In genomic region chr7:44307301-44307900, GRCh38 we compare ENCODE assay signal across 8 cellular contexts. TPM values are rescaled to one million over a fixed set of nuclear protein-coding genes. Genes with fewer than 3 reads are reported as not detected.
DNase-seq lines count a peak whose midpoint lies in the region; ATAC-seq lines count a peak whose summit lies in the region.

No MANE protein-coding gene starts in this region.

- no peaks in the 10 kb centered on the region for H3K9me3 Mint-ChIP-seq in activated naive CD4-positive, alpha-beta T cell treated with anti-CD3 and anti-CD28 coated beads for 36 hours
- no peaks in the 10 kb centered on the region for H3K9me3 Mint-ChIP-seq in activated CD8-positive, alpha-beta memory T cell treated with anti-CD3 and anti-CD28 coated beads, Interleukin-2, amount 10 ng/mL, durations not matched to agents 7 days and 5 days (ENCODE audit: low read depth)

- peak; percentile 35 for ATAC-seq in activated CD8-positive, alpha-beta memory T cell treated with anti-CD3 and anti-CD28 coated beads, Interleukin-2, amount 10 ng/mL, durations not matched to agents 7 days and 5 days
- no peak for ATAC-seq in GM21825 (IDR thresholded peaks at IDR 0.05; ENCODE audit: unreplicated experiment)
- no peak for ATAC-seq in GM21529 (IDR thresholded peaks at IDR 0.05; ENCODE audit: unreplicated experiment)
- ATAC-seq in HG02884 (IDR thresholded peaks at IDR 0.05; ENCODE audit: unreplicated experiment): no peak

- intact Hi-C loops in activated naive CD4-positive, alpha-beta T cell treated with anti-CD3 and anti-CD28 coated beads for 36 hours (cut with micrococcal nuclease): loop anchor here (1.0 kb wide), 4 partner anchors 49 to 287 kb away; no protein-coding TSS in a partner anchor

- H3K27ac Mint-ChIP-seq in activated naive CD4-positive, alpha-beta T cell treated with anti-CD3 and anti-CD28 coated beads for 36 hours: no peak overlapping the region
- no peak overlapping the region for H3K27ac Mint-ChIP-seq in activated CD8-positive, alpha-beta memory T cell treated with anti-CD3 and anti-CD28 coated beads, Interleukin-2, amount 10 ng/mL, durations not matched to agents 7 days and 5 days

- no peaks in the 10 kb centered on the region for H3K36me3 Mint-ChIP-seq in activated naive CD4-positive, alpha-beta T cell treated with anti-CD3 and anti-CD28 coated beads for 36 hours (ENCODE audit: low read depth)
- H3K36me3 Mint-ChIP-seq in activated CD8-positive, alpha-beta memory T cell treated with anti-CD3 and anti-CD28 coated beads, Interleukin-2, amount 10 ng/mL, durations not matched to agents 7 days and 5 days: no peaks in the 10 kb centered on the region

- CTCF ChIA-PET in activated naive CD4-positive, alpha-beta T cell treated with anti-CD3 and anti-CD28 coated beads for 36 hours (lab: Charles Lee): interaction anchor here (0.7 to 1.8 kb wide), 4 partner anchors 45 to 66 kb away, joined by 3 to 29 read pairs (median 4); no protein-coding TSS in a partner anchor
- CTCF ChIA-PET in activated CD8-positive, alpha-beta memory T cell treated with anti-CD3 and anti-CD28 coated beads, Interleukin-2, amount 10 ng/mL, durations not matched to agents 7 days and 5 days (lab: Charles Lee): no interaction called here

- no peak overlapping the region for H3K4me3 Mint-ChIP-seq in activated naive CD4-positive, alpha-beta T cell treated with anti-CD3 and anti-CD28 coated beads for 36 hours
- no peak overlapping the region for H3K4me3 Mint-ChIP-seq in activated CD8-positive, alpha-beta memory T cell treated with anti-CD3 and anti-CD28 coated beads, Interleukin-2, amount 10 ng/mL, durations not matched to agents 7 days and 5 days

- peak; percentile 63 for DNase-seq in activated naive CD4-positive, alpha-beta T cell treated with anti-CD3 and anti-CD28 coated beads for 36 hours
- no peak for DNase-seq in activated naive CD4-positive, alpha-beta T cell treated with anti-CD3 and anti-CD28 coated beads, Interleukin-2, amount 50 U/mL, for 16 hours
- peak; percentile 54 for DNase-seq in NCI-H1105 (lab: John Stamatoyannopoulos, UW)
- peak; percentile 40 for DNase-seq in activated CD8-positive, alpha-beta memory T cell treated with anti-CD3 and anti-CD28 coated beads, Interleukin-2, amount 10 ng/mL, durations not matched to agents 7 days and 5 days
- peak; percentile 78 for DNase-seq in hepatic stellate cell (ENCODE audit: low spot score)

- H3K4me1 Mint-ChIP-seq in activated naive CD4-positive, alpha-beta T cell treated with anti-CD3 and anti-CD28 coated beads for 36 hours (ENCODE audit: low read depth): peaks cover 3% of the 10 kb centered on the region
- peaks cover 14% of the 10 kb centered on the region for H3K4me1 Mint-ChIP-seq in activated CD8-positive, alpha-beta memory T cell treated with anti-CD3 and anti-CD28 coated beads, Interleukin-2, amount 10 ng/mL, durations not matched to agents 7 days and 5 days

- H3K27me3 Mint-ChIP-seq in activated naive CD4-positive, alpha-beta T cell treated with anti-CD3 and anti-CD28 coated beads for 36 hours (ENCODE audit: low read depth): peaks cover 8% of the 10 kb centered on the region
- H3K27me3 Mint-ChIP-seq in activated CD8-positive, alpha-beta memory T cell treated with anti-CD3 and anti-CD28 coated beads, Interleukin-2, amount 10 ng/mL, durations not matched to agents 7 days and 5 days: peaks cover 28% of the 10 kb centered on the region

RNA-seq across cellular contexts. Expression of gene CAMK2B, which starts 18.0 kb away (rescaled TPM):
- under 1 TPM; 0.30 to 0.38 TPM for total RNA-seq in activated naive CD4-positive, alpha-beta T cell treated with anti-CD3 and anti-CD28 coated beads for 36 hours
- under 1 TPM in 1 of 2 experiments, not detected in 1; 0.63 TPM for total RNA-seq in activated CD8-positive, alpha-beta memory T cell treated with anti-CD3 and anti-CD28 coated beads, Interleukin-2, amount 10 ng/mL, durations not matched to agents 7 days and 5 days
